In the genomic region with DNA sequence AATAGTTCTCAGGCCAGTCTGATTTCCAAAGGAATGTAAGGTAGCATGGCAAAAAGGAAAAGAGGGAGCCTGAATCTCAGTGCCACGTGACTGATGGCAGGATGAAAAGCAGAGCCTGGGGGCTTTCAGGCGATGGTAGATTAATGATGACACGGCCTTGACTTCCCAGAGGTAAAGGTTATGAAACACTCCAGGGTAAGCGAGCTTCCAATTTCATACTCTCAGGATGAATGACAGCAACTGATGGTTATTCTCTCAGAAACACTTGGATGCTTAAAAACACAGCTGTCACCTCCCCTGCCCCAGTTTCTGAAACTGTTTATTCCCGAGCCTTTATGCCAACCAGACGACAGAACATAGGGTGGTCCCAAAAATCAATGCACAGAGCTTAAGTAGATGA, we compare ENCODE assay signal across 25 cellular contexts. TPM values are rescaled to one million over a fixed set of nuclear protein-coding genes. Genes with fewer than 3 reads are reported as not detected.
DNase-seq lines count a peak whose midpoint lies in the region; ATAC-seq and TF ChIP-seq lines count a peak whose summit lies in the region.
"Had no signal": no experiment of that assay in that cellular context is flagged by ENCODE, and none has a peak within 500 bp of the region (broad histone marks: within the 10 kb centered on the region; RNA-seq: fewer than 3 reads in every experiment).

No MANE protein-coding gene starts in this region.

- no peaks in the 10 kb centered on the region for H3K9me3 ChIP-seq in skeletal muscle tissue (ENCODE audit: control insufficient read depth in 3 of 3, low read length in 3 of 3)
- H3K9me3 ChIP-seq: lower lobe of right lung, SK-N-SH had no signal

- H3K36me3 ChIP-seq in skeletal muscle tissue (ENCODE audit: control insufficient read depth in 3 of 3, insufficient read depth in 3 of 3, low read length in 3 of 3): peaks cover 2 to 12% (median 6%) of the 10 kb centered on the region in 3 donors

- H3K27ac ChIP-seq in skeletal muscle tissue (ENCODE audit: low read depth, low read length): peak overlapping the region; percentile 17
- H3K27ac ChIP-seq: epithelial cell of prostate, lower lobe of right lung, RWPE1 had no signal

- no peaks in the 10 kb centered on the region for H3K27me3 ChIP-seq in skeletal muscle tissue (ENCODE audit: control insufficient read depth in 3 of 3, insufficient read depth in 3 of 3, low read length in 3 of 3)

- H3K4me1 Mint-ChIP-seq in activated T-cell treated with anti-CD3 and anti-CD28 coated beads, Interleukin-2, amount 50 U/mL, for 72 hours (ENCODE audit: low read depth): peaks cover 6% of the 10 kb centered on the region
- H3K4me1 Mint-ChIP-seq in memory B cell: peaks cover 5% of the 10 kb centered on the region
- H3K4me1 Mint-ChIP-seq: WTC11 had no signal

- peaks cover 6 to 12% (median 12%) of the 10 kb centered on the region in 3 donors for H3K4me1 ChIP-seq in skeletal muscle tissue (ENCODE audit: control insufficient read depth in 3 of 3, insufficient read depth in 3 of 3, low read length in 3 of 3)
- H3K4me1 ChIP-seq: lower lobe of right lung had no signal

- H3K4me3 Mint-ChIP-seq in activated T-cell treated with anti-CD3 and anti-CD28 coated beads, Interleukin-2, amount 50 U/mL, for 72 hours: no peak overlapping the region
- H3K4me3 Mint-ChIP-seq in memory B cell: no peak overlapping the region
- H3K4me3 Mint-ChIP-seq: activated CD4-positive, alpha-beta memory T cell treated with anti-CD3 and anti-CD28 coated beads for 36 hours; activated naive CD4-positive, alpha-beta T cell treated with anti-CD3 and anti-CD28 coated beads, Interleukin-2, amount 10 ng/mL, durations not matched to agents 7 days and 5 days; activated T-cell treated with anti-CD3 and anti-CD28 coated beads, Interleukin-2, amount 50 U/mL, for 4 hours; GM23338; stimulated activated naive CD8-positive, alpha-beta T cell treated with anti-CD3 and anti-CD28 coated beads, Interleukin-15, Interleukin-2, amounts not matched to agents 100 ng/mL and 50 ng/mL, for 24 hours; WTC11 had no signal

- H3K9ac ChIP-seq in skeletal muscle tissue (ENCODE audit: low read depth in 1 of 3, low read length in 3 of 3): peak overlapping the region in 1 of 3 donors; percentile 7
- H3K9ac ChIP-seq: SK-N-SH had no signal

- no peak for TF ChIP-seq CTCF in GM13977 (IDR thresholded peaks at IDR 0.05; ENCODE audit: extremely low read depth, insufficient read depth, missing control alignments)

- no peak overlapping the region for H3K4me3 ChIP-seq in skeletal muscle tissue (ENCODE audit: low read length in 3 of 3)
- H3K4me3 ChIP-seq: GM23338, lower lobe of right lung had no signal

- ATAC-seq in activated T-cell treated with anti-CD3 and anti-CD28 coated beads, Interleukin-2, amount 50 U/mL, for 72 hours (replicated peaks in 1 of 2): no peak
- ATAC-seq in memory B cell (ENCODE audit: low read depth): no peak
- ATAC-seq: GM23338, lower lobe of right lung, right cardiac atrium, WTC11 had no signal

- H3K36me3 Mint-ChIP-seq in activated T-cell treated with anti-CD3 and anti-CD28 coated beads, Interleukin-2, amount 50 U/mL, for 72 hours (ENCODE audit: insufficient read depth in 2 of 2): peaks cover 3 to 17% of the 10 kb centered on the region in 2 donors
- peaks cover 16% of the 10 kb centered on the region for H3K36me3 Mint-ChIP-seq in memory B cell

- no peaks in the 10 kb centered on the region for H3K9me3 Mint-ChIP-seq in activated T-cell treated with anti-CD3 and anti-CD28 coated beads, Interleukin-2, amount 50 U/mL, for 72 hours
- H3K9me3 Mint-ChIP-seq in memory B cell: no peaks in the 10 kb centered on the region
- H3K9me3 Mint-ChIP-seq: activated CD4-positive, alpha-beta memory T cell treated with anti-CD3 and anti-CD28 coated beads for 36 hours; activated naive CD4-positive, alpha-beta T cell treated with anti-CD3 and anti-CD28 coated beads, Interleukin-2, amount 10 ng/mL, durations not matched to agents 7 days and 5 days; activated T-cell treated with anti-CD3 and anti-CD28 coated beads, Interleukin-2, amount 50 U/mL, for 4 hours; GM23338; stimulated activated naive CD8-positive, alpha-beta T cell treated with anti-CD3 and anti-CD28 coated beads, Interleukin-15, Interleukin-2, amounts not matched to agents 100 ng/mL and 50 ng/mL, for 24 hours; WTC11 had no signal

- DNase-seq in activated T-cell treated with anti-CD3 and anti-CD28 coated beads, Interleukin-2, amount 50 U/mL, for 72 hours: no peak
- DNase-seq in activated T-cell treated with anti-CD3 and anti-CD28 coated beads for 4 hours: no peak
- peak; percentile 3 for DNase-seq in NCI-H2227 treated with DMSO at 0.1 percent for 48 hours (lab: John Stamatoyannopoulos, UW)
- DNase-seq in memory B cell (ENCODE audit: low spot score in 2 of 2): no peak
- DNase-seq in cerebellar cortex (ENCODE audit: low spot score): no peak
- no peak for DNase-seq in NCI-H345 (lab: John Stamatoyannopoulos, UW)
- no peak for DNase-seq in GM13977 (ENCODE audit: low spot score)
- DNase-seq: ACHN; activated CD4-positive, alpha-beta memory T cell treated with anti-CD3 and anti-CD28 coated beads for 36 hours; activated naive CD4-positive, alpha-beta T cell treated with anti-CD3 and anti-CD28 coated beads, Interleukin-2, amount 10 ng/mL, durations not matched to agents 7 days and 5 days; activated T-cell treated with anti-CD3 and anti-CD28 coated beads, Interleukin-2, amount 50 U/mL, for 4 hours; caudate nucleus; DND-41; lower lobe of right lung; NCI-H1436; NCI-H82; right cardiac atrium; SK-N-SH; T1000 had no signal

- no peaks in the 10 kb centered on the region for H3K27me3 Mint-ChIP-seq in activated T-cell treated with anti-CD3 and anti-CD28 coated beads, Interleukin-2, amount 50 U/mL, for 72 hours (ENCODE audit: low read depth)
- no peaks in the 10 kb centered on the region for H3K27me3 Mint-ChIP-seq in memory B cell
- H3K27me3 Mint-ChIP-seq: activated CD4-positive, alpha-beta memory T cell treated with anti-CD3 and anti-CD28 coated beads for 36 hours; activated naive CD4-positive, alpha-beta T cell treated with anti-CD3 and anti-CD28 coated beads, Interleukin-2, amount 10 ng/mL, durations not matched to agents 7 days and 5 days; stimulated activated naive CD8-positive, alpha-beta T cell treated with anti-CD3 and anti-CD28 coated beads, Interleukin-15, Interleukin-2, amounts not matched to agents 100 ng/mL and 50 ng/mL, for 24 hours had no signal

- in situ Hi-C loops in GM13977 (cut with MboI; ENCODE audit: low pct_unique_long_range_greater_than_20kb, low sequenced_read_pairs, unreplicated experiment): no loop called here

- peak overlapping the region; percentile 12 for H3K27ac Mint-ChIP-seq in activated T-cell treated with anti-CD3 and anti-CD28 coated beads, Interleukin-2, amount 50 U/mL, for 72 hours
- peak overlapping the region; percentile 48 for H3K27ac Mint-ChIP-seq in memory B cell
- H3K27ac Mint-ChIP-seq: activated CD4-positive, alpha-beta memory T cell treated with anti-CD3 and anti-CD28 coated beads for 36 hours; activated naive CD4-positive, alpha-beta T cell treated with anti-CD3 and anti-CD28 coated beads, Interleukin-2, amount 10 ng/mL, durations not matched to agents 7 days and 5 days; GM23338; stimulated activated naive CD8-positive, alpha-beta T cell treated with anti-CD3 and anti-CD28 coated beads, Interleukin-15, Interleukin-2, amounts not matched to agents 100 ng/mL and 50 ng/mL, for 24 hours had no signal

RNA-seq across cellular contexts. Expression of a gene that starts 28.8 kb away (rescaled TPM):
- total RNA-seq in activated T-cell treated with anti-CD3 and anti-CD28 coated beads, Interleukin-2, amount 50 U/mL, for 72 hours: 1 to 10 TPM; 3.4 to 4.8 TPM
- total RNA-seq in skeletal muscle tissue: 3.1 TPM

RNA-seq across cellular contexts. Expression of a gene that starts 42.9 kb away (rescaled TPM):
- total RNA-seq in activated T-cell treated with anti-CD3 and anti-CD28 coated beads, Interleukin-2, amount 50 U/mL, for 72 hours: 100 to 1,000 TPM; 122 to 154 TPM
- total RNA-seq in skeletal muscle tissue: 1,640 TPM

RNA-seq across cellular contexts. Expression of a gene that starts 45.8 kb away (rescaled TPM):
- total RNA-seq in activated T-cell treated with anti-CD3 and anti-CD28 coated beads, Interleukin-2, amount 50 U/mL, for 72 hours: 100 to 1,000 TPM; 106 to 127 TPM
- total RNA-seq in skeletal muscle tissue: 71.5 TPM

RNA-seq across cellular contexts. Expression of a gene that starts 46.1 kb away (rescaled TPM):
- 10 to 100 TPM; 29.5 to 33.5 TPM for total RNA-seq in activated T-cell treated with anti-CD3 and anti-CD28 coated beads, Interleukin-2, amount 50 U/mL, for 72 hours
- total RNA-seq in skeletal muscle tissue: 11.0 TPM

RNA-seq across cellular contexts. Expression of a gene that starts 51.5 kb away (rescaled TPM):
- 1 to 10 TPM; 7.3 to 9.3 TPM for total RNA-seq in activated T-cell treated with anti-CD3 and anti-CD28 coated beads, Interleukin-2, amount 50 U/mL, for 72 hours
- 19.8 TPM for total RNA-seq in skeletal muscle tissue

Comparison
In these comparisons a context has a peak if more than half of its experiments do, and no peak if none do; other contexts are left out.
1. RNA of a gene that starts 42.9 kb away (total RNA-seq): 1,640 TPM in skeletal muscle tissue (single experiment); 122 to 154 TPM in activated T-cell treated with anti-CD3 and anti-CD28 coated beads, Interleukin-2, amount 50 U/mL, for 72 hours; every median in the first group is over 10 times any median in the second.